8 cellular contexts compared by ENCODE assay signal in the genomic region with DNA sequence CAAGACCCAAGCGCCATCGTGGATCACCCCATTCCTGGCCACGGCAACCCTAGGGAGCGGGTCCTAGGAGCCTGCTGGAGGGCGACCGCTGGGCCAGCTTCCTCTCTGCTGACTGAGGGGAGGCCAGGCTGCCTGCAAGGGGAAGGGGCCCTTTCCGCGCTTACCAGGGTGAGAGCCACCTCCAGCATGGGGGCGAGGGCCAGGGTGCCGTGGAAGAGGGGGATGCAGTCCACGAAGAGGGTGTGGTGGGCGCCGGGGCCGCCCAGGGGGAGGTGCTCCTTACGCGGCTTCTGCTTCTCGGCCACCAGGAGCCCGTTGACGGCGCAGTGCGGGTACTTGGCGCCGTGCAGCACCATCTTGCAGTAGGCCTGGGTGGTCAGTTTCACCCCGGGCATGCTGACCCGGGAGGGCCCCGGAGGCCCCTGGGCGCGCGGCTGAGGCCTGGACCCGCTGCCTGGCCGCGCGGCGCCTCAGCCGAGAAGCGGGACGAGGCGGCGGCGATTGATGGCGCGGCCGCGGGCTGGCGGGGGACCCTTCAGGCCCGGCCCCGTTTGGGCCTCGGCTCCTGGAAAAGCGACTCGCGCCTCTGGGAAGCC. TPM values are rescaled to one million over a fixed set of nuclear protein-coding genes. Genes with fewer than 3 reads are reported as not detected.
DNase-seq lines count a peak whose midpoint lies in the region; ATAC-seq and TF ChIP-seq lines count a peak whose summit lies in the region.

No MANE protein-coding gene starts in this region.

- POLR2A ChIA-PET in CD8-positive, alpha-beta memory T cell (lab: Charles Lee), result no interaction called here
- POLR2A ChIA-PET in naive thymus-derived CD4-positive, alpha-beta T cell (lab: Charles Lee), result interaction anchor here (0.5 kb wide), 1 partner anchor 9 kb away, joined by 4 read pairs; no protein-coding TSS in a partner anchor

- H3K9me3 ChIP-seq in CD8-positive, alpha-beta memory T cell (ENCODE audit: low read length), result no peaks in the 10 kb centered on the region
- H3K9me3 ChIP-seq in naive thymus-derived CD4-positive, alpha-beta T cell (ENCODE audit: control insufficient read depth in 2 of 3, low read length in 3 of 3), result no peaks in the 10 kb centered on the region

- peaks cover 28% of the 10 kb centered on the region for H3K4me1 ChIP-seq in CD8-positive, alpha-beta memory T cell (ENCODE audit: insufficient read depth, low read length)
- H3K4me1 ChIP-seq in naive thymus-derived CD4-positive, alpha-beta T cell (ENCODE audit: control insufficient read depth in 2 of 2, insufficient read depth in 2 of 2, low read length in 2 of 2), result peaks cover 18 to 26% of the 10 kb centered on the region in 2 donors

- H3K36me3 Mint-ChIP-seq in CD8-positive, alpha-beta memory T cell, result peaks cover 11 to 75% (median 26%) of the 10 kb centered on the region in 3 donors
- H3K36me3 Mint-ChIP-seq in naive thymus-derived CD4-positive, alpha-beta T cell, result peaks cover 26 to 53% (median 31%) of the 10 kb centered on the region in 5 donors

- TF ChIP-seq POLR2A in erythroblast (IDR thresholded peaks at IDR 0.05; ENCODE audit: low read length), result no peak

- H3K27ac Mint-ChIP-seq in CD8-positive, alpha-beta memory T cell, result peak overlapping the region; percentile 78 to 97 (median 92)
- peak overlapping the region; percentile 84 to 97 (median 94) for H3K27ac Mint-ChIP-seq in naive thymus-derived CD4-positive, alpha-beta T cell

- H3K4me3 Mint-ChIP-seq in CD8-positive, alpha-beta memory T cell, result peak overlapping the region; percentile 82 to 95 (median 88)
- peak overlapping the region; percentile 86 to 94 (median 90) for H3K4me3 Mint-ChIP-seq in naive thymus-derived CD4-positive, alpha-beta T cell

- H3K36me3 ChIP-seq in CD8-positive, alpha-beta memory T cell (ENCODE audit: insufficient read depth, low read length), result peaks cover 30% of the 10 kb centered on the region
- peaks cover 0 to 70% (median 3%) of the 10 kb centered on the region in 3 experiments for H3K36me3 ChIP-seq in naive thymus-derived CD4-positive, alpha-beta T cell (ENCODE audit: control insufficient read depth in 2 of 3, insufficient read depth in 3 of 3, low read length in 3 of 3)

- CTCF ChIA-PET in CD8-positive, alpha-beta memory T cell (lab: Charles Lee), result no interaction called here
- CTCF ChIA-PET in naive thymus-derived CD4-positive, alpha-beta T cell (lab: Charles Lee), result no interaction called here

- no peaks in the 10 kb centered on the region for H3K9me3 Mint-ChIP-seq in CD8-positive, alpha-beta memory T cell
- H3K9me3 Mint-ChIP-seq in naive thymus-derived CD4-positive, alpha-beta T cell, result peaks cover 0 to 2% (median 0%) of the 10 kb centered on the region in 11 donors

- H3K4me3 ChIP-seq in CD8-positive, alpha-beta memory T cell (ENCODE audit: low read length), result peak overlapping the region; percentile 92
- peak overlapping the region; percentile 81 for H3K4me3 ChIP-seq in naive thymus-derived CD4-positive, alpha-beta T cell (ENCODE audit: low read length)

- H3K4me1 Mint-ChIP-seq in CD8-positive, alpha-beta memory T cell, result peaks cover 55 to 83% (median 71%) of the 10 kb centered on the region in 3 donors
- H3K4me1 Mint-ChIP-seq in naive thymus-derived CD4-positive, alpha-beta T cell, result peaks cover 37 to 80% (median 67%) of the 10 kb centered on the region in 7 donors

- H3K27me3 Mint-ChIP-seq in CD8-positive, alpha-beta memory T cell, result no peaks in the 10 kb centered on the region
- H3K27me3 Mint-ChIP-seq in naive thymus-derived CD4-positive, alpha-beta T cell, result no peaks in the 10 kb centered on the region

- ATAC-seq in GM19452 (IDR thresholded peaks at IDR 0.05; ENCODE audit: unreplicated experiment) (peak; percentile 22), HG03565 (IDR thresholded peaks at IDR 0.05; ENCODE audit: unreplicated experiment) (peak; percentile 15), GM18870 (IDR thresholded peaks at IDR 0.05; ENCODE audit: unreplicated experiment) (no peak)
- ATAC-seq in naive thymus-derived CD4-positive, alpha-beta T cell, result peak; percentile 31

- intact Hi-C loops in naive thymus-derived CD4-positive, alpha-beta T cell (cut with micrococcal nuclease), result loop anchor here (1.0 to 5.0 kb wide), 11 partner anchors 9 to 772 kb away; a partner anchor contains a TSS

- peak overlapping the region; percentile 90 for H3K27ac ChIP-seq in CD8-positive, alpha-beta memory T cell (ENCODE audit: low read depth, low read length)
- peak overlapping the region; percentile 99 for H3K27ac ChIP-seq in naive thymus-derived CD4-positive, alpha-beta T cell (ENCODE audit: low read depth, low read length)

- peak in 4 of 5 donors; percentile 28 to 58 (median 36) for DNase-seq in CD8-positive, alpha-beta memory T cell
- DNase-seq in activated CD4-positive, CD25-positive, alpha-beta regulatory T cell treated with anti-CD3 and anti-CD28 coated beads, Interleukin-2, amount 50 U/mL, for 16 hours (ENCODE audit: low read depth, low spot score), result peak; percentile 8
- DNase-seq in erythroblast (lab: John Stamatoyannopoulos, UW) (peak; percentile 78 to 81), DMS79 (lab: John Stamatoyannopoulos, UW) (no peak)
- DNase-seq in naive thymus-derived CD4-positive, alpha-beta T cell, result peak in 5 of 9 donors; percentile 17 to 48 (median 28)

- no peaks in the 10 kb centered on the region for H3K27me3 ChIP-seq in CD8-positive, alpha-beta memory T cell (ENCODE audit: insufficient read depth, low read length, poor library complexity, severe bottlenecking)
- no peaks in the 10 kb centered on the region for H3K27me3 ChIP-seq in naive thymus-derived CD4-positive, alpha-beta T cell (ENCODE audit: control insufficient read depth in 2 of 2, insufficient read depth in 2 of 2, low read length in 2 of 2)

RNA-seq across cellular contexts. Expression of a gene that starts 0.3 kb away (rescaled TPM):
- 10 to 100 TPM; 52.2 to 56.2 TPM for total RNA-seq in CD8-positive, alpha-beta memory T cell
- 27.6 TPM for polyA plus RNA-seq in CD8-positive, alpha-beta memory T cell
- 10 to 100 TPM; 22.4 to 31.8 (median 28.7) TPM for total RNA-seq in naive thymus-derived CD4-positive, alpha-beta T cell
- 10 to 100 TPM; 24.8 to 26.1 TPM for polyA plus RNA-seq in naive thymus-derived CD4-positive, alpha-beta T cell

RNA-seq across cellular contexts. Expression of a gene that starts 0.5 kb away (rescaled TPM):
- total RNA-seq in CD8-positive, alpha-beta memory T cell, result 100 to 1,000 TPM; 449 to 470 TPM
- polyA plus RNA-seq in CD8-positive, alpha-beta memory T cell, result 951 TPM
- 100 to 1,000 TPM; 479 to 692 (median 661) TPM for total RNA-seq in naive thymus-derived CD4-positive, alpha-beta T cell
- 1,000 to 10,000 TPM; 1,296 to 1,303 TPM for polyA plus RNA-seq in naive thymus-derived CD4-positive, alpha-beta T cell

RNA-seq across cellular contexts. Expression of a gene that starts 48.1 kb away (rescaled TPM):
- 1 to 10 TPM; 1.1 to 1.3 TPM for total RNA-seq in CD8-positive, alpha-beta memory T cell
- polyA plus RNA-seq in CD8-positive, alpha-beta memory T cell, result 10.7 TPM
- total RNA-seq in naive thymus-derived CD4-positive, alpha-beta T cell, result 10 to 100 TPM in 3 of 5 experiments, 1 to 10 TPM in 1, under 1 TPM in 1; 0.99 to 19.8 (median 11.7) TPM
- 10 to 100 TPM; 13.1 to 16.0 TPM for polyA plus RNA-seq in naive thymus-derived CD4-positive, alpha-beta T cell
